In genomic region chr17:73452056-73452455, GRCh38 we compare ENCODE assay signal across 16 cellular contexts.
A peak's percentile ranks its signal among the peaks of the same experiment; 100 is the strongest.
DNase-seq lines count a peak whose midpoint lies in the region; ATAC-seq and TF ChIP-seq lines count a peak whose summit lies in the region.
"Had no signal": no experiment of that assay in that cellular context is flagged by ENCODE, and none has a peak within 500 bp of the region (broad histone marks: within the 10 kb centered on the region; RNA-seq: fewer than 3 reads in every experiment).

No MANE protein-coding gene starts in this region.

- H3K27ac ChIP-seq in A673 (ENCODE audit: low read depth, low read length, poor library complexity, severe bottlenecking) (no peak overlapping the region), SK-N-SH (ENCODE audit: low read depth in 2 of 2, low read length in 1 of 2) (peak overlapping the region in 1 of 2 experiments; percentile 65; a peak in 1 of 4 replicates)
- H3K27ac ChIP-seq: A549 had no signal

- H3K4me1 ChIP-seq in A673 (ENCODE audit: insufficient read depth, low read length, poor library complexity, severe bottlenecking) (peaks cover 5% of the 10 kb centered on the region), SK-N-SH (ENCODE audit: control insufficient read depth in 1 of 2, insufficient read depth in 2 of 2, low read depth in 1 of 2, low read length in 1 of 2) (peaks cover 0 to 27% of the 10 kb centered on the region in 2 experiments; a peak in 1 of 4 replicates)
- H3K4me1 ChIP-seq: A549 had no signal

- H3K27me3 Mint-ChIP-seq in nephron progenitor cell (ENCODE audit: low read depth, poor library complexity): peaks cover 11% of the 10 kb centered on the region

- H3F3A ChIP-seq in SK-N-SH (replicated peaks; ENCODE audit: insufficient read depth): no peaks in the 10 kb centered on the region

- H3K36me3 ChIP-seq in A673 (ENCODE audit: insufficient read depth, low read length, poor library complexity, severe bottlenecking): no peaks in the 10 kb centered on the region
- H3K36me3 ChIP-seq in SK-N-SH (replicated peaks in 1 of 2; ENCODE audit: control insufficient read depth in 1 of 2, insufficient read depth in 2 of 2, low read length in 1 of 2): no peaks in the 10 kb centered on the region

- H2AFZ ChIP-seq in SK-N-SH (ENCODE audit: low read depth): no peak overlapping the region

- no peak overlapping the region for H3K9ac ChIP-seq in SK-N-SH

- intact Hi-C loops in A673 (cut with micrococcal nuclease; ENCODE audit: unreplicated experiment): no loop called here

- TF ChIP-seq EP300 in SK-N-SH (IDR thresholded peaks at IDR 0.05; ENCODE audit: borderline replicate concordance in 1 of 2, low read depth in 1 of 2, low read length in 1 of 2): peak in 1 of 2 experiments; percentile 87; a peak in 2 of 4 replicates

- BruUV-seq in A673 (replicated peaks; lab: Mats Ljungman, UMichigan): no TSS peak

- H3K4me3 Mint-ChIP-seq in nephron progenitor cell: no peak overlapping the region
- H3K4me3 Mint-ChIP-seq: CD4-positive, alpha-beta memory T cell had no signal

- H3K36me3 Mint-ChIP-seq in nephron progenitor cell (ENCODE audit: low read depth): peaks cover 34% of the 10 kb centered on the region
- H3K36me3 Mint-ChIP-seq: CD4-positive, alpha-beta memory T cell had no signal

- H3K4me3 ChIP-seq in A673 (ENCODE audit: low read depth, low read length, poor library complexity, severe bottlenecking) (no peak overlapping the region), SK-N-SH (ENCODE audit: low read depth in 2 of 2, low read length in 1 of 2) (no peak overlapping the region)
- H3K4me3 ChIP-seq: A549 had no signal

- no peaks in the 10 kb centered on the region for H3K9me2 ChIP-seq in SK-N-SH

- no peak for ATAC-seq in HG03280 (IDR thresholded peaks at IDR 0.05; ENCODE audit: unreplicated experiment)
- ATAC-seq: A549 had no signal

- H3K27me3 ChIP-seq in A673 (replicated peaks; ENCODE audit: insufficient read depth, low read depth, low read length, poor library complexity) (no peaks in the 10 kb centered on the region), SK-N-SH (ENCODE audit: insufficient read depth) (no peaks in the 10 kb centered on the region)

- H3K4me1 Mint-ChIP-seq in nephron progenitor cell: peaks cover 33% of the 10 kb centered on the region
- H3K4me1 Mint-ChIP-seq: CD4-positive, alpha-beta memory T cell had no signal

- H3K9me3 ChIP-seq in A673 (ENCODE audit: low read depth, low read length, poor library complexity, severe bottlenecking) (no peaks in the 10 kb centered on the region), SK-N-SH (no peaks in the 10 kb centered on the region)

- 12% methylated on average over 4 of the region's 4 CpGs for WGBS in SK-N-SH (ENCODE audit: low lambda C conversion rate)

- TF ChIP-seq CTCF in A673 (conservative IDR thresholded peaks at IDR 0.05; ENCODE audit: low read depth, low read length): no peak
- TF ChIP-seq CTCF in SK-N-SH (IDR thresholded peaks at IDR 0.05): no peak
- TF ChIP-seq CTCF in nephron progenitor cell (IDR thresholded peaks at IDR 0.05): no peak

- CTCF ChIA-PET in A673 (lab: Charles Lee) (no interaction called here), SK-N-SH (lab: Yijun Ruan, JAX) (interaction anchor here (0.8 to 2.2 kb wide), 6 partner anchors 9 to 144 kb away, joined by 3 to 6 read pairs (median 4); no protein-coding TSS in a partner anchor)

- TF ChIP-seq RAD21 in SK-N-SH (IDR thresholded peaks at IDR 0.05; ENCODE audit: low read length): peak; percentile 44

- POLR2A ChIA-PET in A673 (lab: Charles Lee; ENCODE audit: low non-redundant PET): no interaction called here
- POLR2A ChIA-PET in SK-N-SH (lab: Yijun Ruan, JAX): no interaction called here

- peaks cover 16% of the 10 kb centered on the region for H3K9me3 Mint-ChIP-seq in nephron progenitor cell

- peak overlapping the region; percentile 43 for H3K27ac Mint-ChIP-seq in nephron progenitor cell

- DNase-seq in A673 (ENCODE audit: low spot score) (peak; percentile 48), SK-N-SH (peak; percentile 82), nephron progenitor cell (no peak), NCI-H1436 treated with DMSO at 0.1 percent for 48 hours (lab: John Stamatoyannopoulos, UW) (no peak)
- DNase-seq in stimulated activated CD4-positive, alpha-beta T cell treated with anti-CD3 and anti-CD28 coated beads, Interleukin-4, amount 100 ng/mL, for 1 hour: no peak
- DNase-seq: 8988T; C1 segment of cervical spinal cord; Calu3; CD4-positive, alpha-beta memory T cell; COR-L47; DMS153; DND-41; GOT3; HCEC 1CT had no signal

- H3K79me2 ChIP-seq in SK-N-SH (ENCODE audit: insufficient read depth): no peaks in the 10 kb centered on the region

- H4K20me1 ChIP-seq in SK-N-SH (ENCODE audit: insufficient read depth): no peaks in the 10 kb centered on the region

- H3K4me2 ChIP-seq in SK-N-SH: no peak overlapping the region
- H3K4me2 ChIP-seq: A549 had no signal

TF ChIP-seq in SK-N-SH, 30 proteins besides CTCF, POLR2A, EP300 and RAD21 (continues in another document):
- TF ChIP-seq POLR2AphosphoS5 (IDR thresholded peaks at IDR 0.05; ENCODE audit: low read depth, low read length): no peak
- peak; percentile 33 for TF ChIP-seq CHD2 (IDR thresholded peaks at IDR 0.05; ENCODE audit: low read length, partially characterized antibody)
- TF ChIP-seq NRF1 (IDR thresholded peaks at IDR 0.05; ENCODE audit: low read depth, low read length): 0 out of 2 replicates have a peak, but pooled peaks have one; percentile 30
- no peak for TF ChIP-seq MAX (IDR thresholded peaks at IDR 0.05; ENCODE audit: low read depth)
- no peak for TF ChIP-seq IRF3 (IDR thresholded peaks at IDR 0.05; ENCODE audit: low read depth, low read length)
- TF ChIP-seq FOSL2 (IDR thresholded peaks at IDR 0.05; ENCODE audit: borderline replicate concordance, low read depth): no peak
- TF ChIP-seq USF2 (IDR thresholded peaks at IDR 0.05; ENCODE audit: borderline replicate concordance, low read depth, low read length): no peak
- TF ChIP-seq TEAD4 (IDR thresholded peaks at IDR 0.05; ENCODE audit: borderline replicate concordance, insufficient read depth): no peak
- no peak for TF ChIP-seq PBX3 (IDR thresholded peaks at IDR 0.05)
- no peak for TF ChIP-seq FOXM1 (IDR thresholded peaks at IDR 0.05; ENCODE audit: low read depth)
- no peak for TF ChIP-seq NFIC (IDR thresholded peaks at IDR 0.05; ENCODE audit: borderline replicate concordance)
- no peak for TF ChIP-seq SIN3A (IDR thresholded peaks at IDR 0.05; ENCODE audit: borderline replicate concordance, low read depth, low read length)
- TF ChIP-seq MEF2A (IDR thresholded peaks at IDR 0.05; ENCODE audit: borderline replicate concordance, low read depth): no peak
- 0 out of 2 replicates have a peak, but pooled peaks have one; percentile 3 for TF ChIP-seq SMC3 (IDR thresholded peaks at IDR 0.05; ENCODE audit: low read depth, low read length)
- TF ChIP-seq TCF12 (IDR thresholded peaks at IDR 0.05): no peak
- TF ChIP-seq EZH2phosphoT487 (IDR thresholded peaks at IDR 0.05; ENCODE audit: borderline replicate concordance, low read depth): no peak
- no peak for TF ChIP-seq ZBTB33 (IDR thresholded peaks at IDR 0.05; ENCODE audit: borderline replicate concordance, low read depth)
- peak; percentile 99 for TF ChIP-seq GATA2 (CRISPR knock-in tag; IDR thresholded peaks at IDR 0.05)
- peak; percentile 85 for TF ChIP-seq FOXJ3 (CRISPR knock-in tag; IDR thresholded peaks at IDR 0.05)
- TF ChIP-seq GABPA (IDR thresholded peaks at IDR 0.05; ENCODE audit: low read depth): no peak

Comparison
In these comparisons a context has a peak if more than half of its experiments do, and no peak if none do; other contexts are left out.
1. DNase-seq: peak in A673 (single experiment) and SK-N-SH (single experiment); none in nephron progenitor cell (single experiment), NCI-H1436 treated with DMSO at 0.1 percent for 48 hours (single experiment) and stimulated activated CD4-positive, alpha-beta T cell treated with anti-CD3 and anti-CD28 coated beads, Interleukin-4, amount 100 ng/mL, for 1 hour (single experiment).